Comparison of ENCODE assay signal across 20 cellular contexts in the genomic region with DNA sequence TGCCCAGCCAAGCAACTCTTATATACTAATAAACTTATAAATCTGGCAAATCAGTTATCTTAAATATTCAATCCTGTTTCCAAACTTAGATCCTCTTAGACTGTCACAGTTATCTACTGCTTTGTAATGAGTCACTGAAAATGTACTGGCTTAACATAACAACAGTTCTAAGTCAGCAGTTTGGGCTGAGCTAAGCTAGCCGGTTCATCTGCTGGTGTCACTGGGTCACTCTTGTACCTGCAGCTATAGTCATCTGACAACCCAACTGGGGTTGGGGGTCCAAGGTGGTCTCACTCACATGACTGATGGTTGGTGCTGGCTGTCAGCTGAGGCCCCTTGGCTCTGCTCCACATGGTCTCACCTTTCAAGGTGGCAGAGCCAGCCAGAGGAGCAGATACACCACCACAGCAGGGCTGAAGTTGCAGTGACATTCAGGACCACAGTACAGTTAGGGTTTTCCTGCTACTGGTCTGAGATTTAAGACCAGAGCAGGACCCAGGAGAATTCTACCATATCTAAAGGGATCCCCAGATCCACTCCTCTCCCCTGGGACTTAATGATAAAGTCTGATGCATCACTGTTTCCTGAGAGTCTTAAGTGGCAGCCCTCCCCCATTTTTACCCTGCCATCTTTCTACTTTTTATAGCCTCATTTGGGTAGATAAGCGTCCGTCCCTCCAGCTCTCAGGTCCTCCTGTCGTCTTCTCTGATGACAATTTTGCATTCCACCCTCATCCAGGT. TPM values are rescaled to one million over a fixed set of nuclear protein-coding genes. Genes with fewer than 3 reads are reported as not detected.
A peak's percentile ranks its signal among the peaks of the same experiment; 100 is the strongest.
DNase-seq lines count a peak whose midpoint lies in the region; ATAC-seq and TF ChIP-seq lines count a peak whose summit lies in the region.
"Had no signal": no experiment of that assay in that cellular context is flagged by ENCODE, and none has a peak within 500 bp of the region (broad histone marks: within the 10 kb centered on the region; RNA-seq: fewer than 3 reads in every experiment).

No MANE protein-coding gene starts in this region.

- peak overlapping the region; percentile 41 for H3K27ac ChIP-seq in psoas muscle
- H3K27ac ChIP-seq: esophagus muscularis mucosa, PC-9, right atrium auricular region, upper lobe of right lung had no signal

- H3K27me3 ChIP-seq in psoas muscle (ENCODE audit: insufficient read depth in 3 of 3, low read length in 2 of 3): no peaks in the 10 kb centered on the region
- H3K27me3 ChIP-seq: esophagus muscularis mucosa, right atrium auricular region, upper lobe of right lung had no signal

- no peaks in the 10 kb centered on the region for H3K36me3 ChIP-seq in psoas muscle (ENCODE audit: insufficient read depth in 1 of 2, low read depth in 1 of 2)
- H3K36me3 ChIP-seq: esophagus muscularis mucosa, right atrium auricular region, upper lobe of right lung had no signal

- WGBS in psoas muscle, 3 donors: 92 to 94% (median 93%) methylated on average over 4 of the region's 4 CpGs

- H3K27me3 Mint-ChIP-seq in activated CD4-positive, alpha-beta T cell treated with anti-CD3 and anti-CD28 coated beads for 36 hours: no peaks in the 10 kb centered on the region
- no peaks in the 10 kb centered on the region for H3K27me3 Mint-ChIP-seq in stimulated activated memory B cell treated with anti-CD40 and anti-IgM and Interleukin-4, amounts not matched to agents 10 μg/mL and 1 μg/mL and 100 μg/mL, for 72 hours
- H3K27me3 Mint-ChIP-seq: activated CD4-positive, alpha-beta T cell treated with anti-CD3 and anti-CD28 coated beads, Interleukin-2, amount 10 ng/mL, durations not matched to agents 7 days and 5 days; activated naive CD8-positive, alpha-beta T cell had no signal

- intact Hi-C loops in activated CD4-positive, alpha-beta T cell treated with anti-CD3 and anti-CD28 coated beads for 36 hours (cut with DNase I, micrococcal nuclease): no loop called here
- intact Hi-C loops in psoas muscle (cut with DNase I): no loop called here

- peaks cover 14% of the 10 kb centered on the region for H3K36me3 Mint-ChIP-seq in activated CD4-positive, alpha-beta T cell treated with anti-CD3 and anti-CD28 coated beads for 36 hours (ENCODE audit: low read depth)
- H3K36me3 Mint-ChIP-seq in stimulated activated memory B cell treated with anti-CD40 and anti-IgM and Interleukin-4, amounts not matched to agents 10 μg/mL and 1 μg/mL and 100 μg/mL, for 72 hours: peaks cover 6% of the 10 kb centered on the region

- ATAC-seq in activated CD4-positive, alpha-beta T cell treated with anti-CD3 and anti-CD28 coated beads for 36 hours: no peak
- ATAC-seq in esophagus mucosa (peak; percentile 74), psoas muscle (peak in 2 of 4 donors; percentile 62 to 74), GM21528 (IDR thresholded peaks at IDR 0.05; ENCODE audit: low FRiP score, unreplicated experiment) (no peak), GM21786 (IDR thresholded peaks at IDR 0.05; ENCODE audit: unreplicated experiment) (no peak)
- ATAC-seq in stimulated activated memory B cell treated with anti-CD40 and anti-IgM and Interleukin-4, amounts not matched to agents 10 μg/mL and 1 μg/mL and 100 μg/mL, for 72 hours: no peak
- ATAC-seq: upper lobe of right lung had no signal

- DNase-seq in activated CD4-positive, alpha-beta T cell treated with anti-CD3 and anti-CD28 coated beads for 36 hours: no peak
- no peak for DNase-seq in activated CD4-positive, alpha-beta T cell treated with anti-CD3 and anti-CD28 coated beads, Interleukin-2, amount 50 U/mL, for 1 hour
- DNase-seq in NB4 (ENCODE audit: low read depth): peak; percentile 56
- DNase-seq in psoas muscle: no peak
- DNase-seq: activated CD4-positive, alpha-beta T cell treated with anti-CD3 and anti-CD28 coated beads, Interleukin-2, amount 10 ng/mL, durations not matched to agents 7 days and 5 days; Calu3; mesendoderm; NCI-H1092 treated with DMSO at 0.1 percent for 48 hours; NCI-H2029 treated with DMSO at 0.1 percent for 48 hours; NCI-H345; PC-9; T-helper 2 cell; upper lobe of right lung had no signal

- H3K27ac Mint-ChIP-seq in activated CD4-positive, alpha-beta T cell treated with anti-CD3 and anti-CD28 coated beads for 36 hours: peak overlapping the region; percentile 31
- no peak overlapping the region for H3K27ac Mint-ChIP-seq in stimulated activated memory B cell treated with anti-CD40 and anti-IgM and Interleukin-4, amounts not matched to agents 10 μg/mL and 1 μg/mL and 100 μg/mL, for 72 hours
- H3K27ac Mint-ChIP-seq: activated CD4-positive, alpha-beta T cell treated with anti-CD3 and anti-CD28 coated beads, Interleukin-2, amount 10 ng/mL, durations not matched to agents 7 days and 5 days; activated naive CD8-positive, alpha-beta T cell had no signal

- H3K4me3 ChIP-seq in NB4 (ENCODE audit: low read depth, low read length) (no peak overlapping the region), psoas muscle (no peak overlapping the region)
- H3K4me3 ChIP-seq: esophagus muscularis mucosa, PC-9, right atrium auricular region, upper lobe of right lung had no signal

- H3K4me1 ChIP-seq in psoas muscle: no peaks in the 10 kb centered on the region
- H3K4me1 ChIP-seq: esophagus muscularis mucosa, right atrium auricular region, upper lobe of right lung had no signal

- H3K9me3 Mint-ChIP-seq in activated CD4-positive, alpha-beta T cell treated with anti-CD3 and anti-CD28 coated beads for 36 hours (ENCODE audit: low read depth): peaks cover 4% of the 10 kb centered on the region
- no peaks in the 10 kb centered on the region for H3K9me3 Mint-ChIP-seq in stimulated activated memory B cell treated with anti-CD40 and anti-IgM and Interleukin-4, amounts not matched to agents 10 μg/mL and 1 μg/mL and 100 μg/mL, for 72 hours

- no peak overlapping the region for H3K4me3 Mint-ChIP-seq in activated CD4-positive, alpha-beta T cell treated with anti-CD3 and anti-CD28 coated beads for 36 hours
- H3K4me3 Mint-ChIP-seq in stimulated activated memory B cell treated with anti-CD40 and anti-IgM and Interleukin-4, amounts not matched to agents 10 μg/mL and 1 μg/mL and 100 μg/mL, for 72 hours: no peak overlapping the region
- H3K4me3 Mint-ChIP-seq: activated CD4-positive, alpha-beta T cell treated with anti-CD3 and anti-CD28 coated beads, Interleukin-2, amount 10 ng/mL, durations not matched to agents 7 days and 5 days; activated naive CD8-positive, alpha-beta T cell had no signal

- TF ChIP-seq CTCF in NB4 (IDR thresholded peaks at IDR 0.05; ENCODE audit: low read depth, low read length) (no peak), psoas muscle (IDR thresholded peaks at IDR 0.05) (no peak)

- peaks cover 19% of the 10 kb centered on the region for H3K4me1 Mint-ChIP-seq in activated CD4-positive, alpha-beta T cell treated with anti-CD3 and anti-CD28 coated beads for 36 hours
- H3K4me1 Mint-ChIP-seq in stimulated activated memory B cell treated with anti-CD40 and anti-IgM and Interleukin-4, amounts not matched to agents 10 μg/mL and 1 μg/mL and 100 μg/mL, for 72 hours: peaks cover 25% of the 10 kb centered on the region

- CTCF ChIA-PET in activated CD4-positive, alpha-beta T cell treated with anti-CD3 and anti-CD28 coated beads for 36 hours (lab: Charles Lee): no interaction called here

- no peak for TF ChIP-seq POLR2A in NB4 (IDR thresholded peaks at IDR 0.05; ENCODE audit: extremely low read depth, insufficient read length)

- POLR2A ChIA-PET in activated CD4-positive, alpha-beta T cell treated with anti-CD3 and anti-CD28 coated beads for 36 hours (lab: Charles Lee): no interaction called here

- no peaks in the 10 kb centered on the region for H3K9me3 ChIP-seq in psoas muscle
- H3K9me3 ChIP-seq: esophagus muscularis mucosa, right atrium auricular region, upper lobe of right lung had no signal

RNA-seq across cellular contexts. Expression of a gene that starts 7.9 kb away (rescaled TPM):
- total RNA-seq in activated CD4-positive, alpha-beta T cell treated with anti-CD3 and anti-CD28 coated beads for 36 hours: 10 to 100 TPM; 26.4 to 28.6 TPM
- total RNA-seq in esophagus mucosa: 22.9 TPM
- total RNA-seq in psoas muscle: 100 to 1,000 TPM; 151 to 206 (median 182) TPM
- 100 to 1,000 TPM; 147 to 281 (median 177) TPM for polyA plus RNA-seq in psoas muscle

RNA-seq across cellular contexts. Expression of a gene that starts 12.2 kb away (rescaled TPM):
- total RNA-seq in activated CD4-positive, alpha-beta T cell treated with anti-CD3 and anti-CD28 coated beads for 36 hours: 100 to 1,000 TPM; 398 to 403 TPM
- total RNA-seq in esophagus mucosa: 74.2 TPM
- total RNA-seq in psoas muscle: 100 to 1,000 TPM; 124 to 194 (median 162) TPM
- polyA plus RNA-seq in psoas muscle: 100 to 1,000 TPM; 158 to 207 (median 205) TPM

RNA-seq across cellular contexts. Expression of a gene that starts 32.7 kb away (rescaled TPM):
- total RNA-seq in activated CD4-positive, alpha-beta T cell treated with anti-CD3 and anti-CD28 coated beads for 36 hours: 100 to 1,000 TPM; 182 to 184 TPM
- 2.4 TPM for total RNA-seq in esophagus mucosa
- 10 to 100 TPM in 1 of 4 donors, 1 to 10 TPM in 3; 6.7 to 11.7 (median 8.4) TPM for total RNA-seq in psoas muscle
- 1 to 10 TPM; 2.5 to 4.3 (median 3.0) TPM for polyA plus RNA-seq in psoas muscle

RNA-seq across cellular contexts. Expression of a gene that starts 52.2 kb away (rescaled TPM):
- total RNA-seq in activated CD4-positive, alpha-beta T cell treated with anti-CD3 and anti-CD28 coated beads for 36 hours: 10 to 100 TPM; 23.9 to 27.1 TPM
- total RNA-seq in esophagus mucosa (25.1 TPM), psoas muscle (100 to 1,000 TPM in 1 of 4 donors, 10 to 100 TPM in 3; 49.6 to 131 (median 92.5) TPM)
- 100 to 1,000 TPM in 2 of 3 donors, 10 to 100 TPM in 1; 88.9 to 109 (median 103) TPM for polyA plus RNA-seq in psoas muscle

RNA-seq across cellular contexts. Expression of a gene that starts 52.3 kb away (rescaled TPM):
- total RNA-seq in activated CD4-positive, alpha-beta T cell treated with anti-CD3 and anti-CD28 coated beads for 36 hours: 10 to 100 TPM; 61.8 to 74.1 TPM
- total RNA-seq in esophagus mucosa (59.9 TPM), psoas muscle (10 to 100 TPM; 39.6 to 59.3 (median 49.6) TPM)
- polyA plus RNA-seq in psoas muscle: 10 to 100 TPM; 31.6 to 56.0 (median 43.0) TPM

Comparison
In these comparisons a context has a peak if more than half of its experiments do, and no peak if none do; other contexts are left out.
1. RNA of a gene that starts 32.7 kb away (total RNA-seq): 182 to 184 TPM in activated CD4-positive, alpha-beta T cell treated with anti-CD3 and anti-CD28 coated beads for 36 hours; 6.7 to 11.7 TPM in psoas muscle and 2.4 TPM in esophagus mucosa (single experiment); every median in the first group is over 10 times any median in the second.